In genomic region chr4:154741877-154742851, GRCh38 we compare ENCODE assay signal across 1 cellular context.
TF ChIP-seq lines count a peak whose summit lies in the region.

No MANE protein-coding gene starts in this region.

TF ChIP-seq in endothelial cell of umbilical vein, 7 proteins besides CTCF, POLR2A, EP300 and RAD21 (continued from another document):
- TF ChIP-seq MAX (IDR thresholded peaks at IDR 0.05; ENCODE audit: insufficient read depth, insufficient read length) (no peak), POLR2AphosphoS5 (IDR thresholded peaks at IDR 0.05; ENCODE audit: insufficient read depth, low read depth, low read length) (no peak), EZH2 (IDR thresholded peaks at IDR 0.05; ENCODE audit: borderline replicate concordance, low read depth, low read length, severe bottlenecking) (peak; percentile 74), MYC (IDR thresholded peaks at IDR 0.05; ENCODE audit: low read depth, low read length) (no peak)
TF ChIP-seq in endothelial cell of umbilical vein: peak in this region for 1.
